Comparison of ENCODE assay signal across 35 cellular contexts in genomic region chr4:133161570-133161969, GRCh38. TPM values are rescaled to one million over a fixed set of nuclear protein-coding genes. Genes with fewer than 3 reads are reported as not detected.
"Had no signal": no experiment of that assay in that cellular context is flagged by ENCODE, and none has a peak within 500 bp of the region (broad histone marks: within the 10 kb centered on the region; RNA-seq: fewer than 3 reads in every experiment).

No MANE protein-coding gene starts in this region.

- ATAC-seq: activated CD4-positive, alpha-beta T cell treated with anti-CD3 and anti-CD28 coated beads for 36 hours; activated CD4-positive, CD25-positive, alpha-beta regulatory T cell treated with anti-CD3 and anti-CD28 coated beads, Interleukin-2, amount 50 U/mL, for 24 hours; activated CD8-positive, alpha-beta memory T cell treated with anti-CD3 and anti-CD28 coated beads, Interleukin-2, amount 10 ng/mL, durations not matched to agents 7 days and 5 days; activated CD8-positive, alpha-beta T cell treated with anti-CD3 and anti-CD28 coated beads, Interleukin-2, amount 10 ng/mL, durations not matched to agents 7 days and 5 days; activated naive CD4-positive, alpha-beta T cell treated with anti-CD3 and anti-CD28 coated beads, Interleukin-2, amount 50 U/mL, for 72 hours; body of pancreas had no signal

- H3K36me3 ChIP-seq: adrenal gland, breast epithelium had no signal

- H3K4me1 ChIP-seq: adrenal gland, body of pancreas, breast epithelium had no signal

- H3K27me3 ChIP-seq: adrenal gland, brain microvascular endothelial cell had no signal

- H3K27me3 Mint-ChIP-seq: activated CD4-positive, alpha-beta memory T cell treated with anti-CD3 and anti-CD28 coated beads, Interleukin-2, amount 10 ng/mL, durations not matched to agents 7 days and 5 days; activated CD8-positive, alpha-beta memory T cell treated with anti-CD3 and anti-CD28 coated beads, Interleukin-2, amount 10 ng/mL, durations not matched to agents 7 days and 5 days; activated T-cell treated with anti-CD3 and anti-CD28 coated beads, Interleukin-2, amount 50 U/mL, for 24 hours had no signal

- H3K27ac Mint-ChIP-seq: activated CD4-positive, alpha-beta memory T cell treated with anti-CD3 and anti-CD28 coated beads, Interleukin-2, amount 10 ng/mL, durations not matched to agents 7 days and 5 days; activated CD4-positive, alpha-beta T cell treated with anti-CD3 and anti-CD28 coated beads for 36 hours; activated CD4-positive, alpha-beta T cell treated with anti-CD3 and anti-CD28 coated beads, Interleukin-2, amount 10 ng/mL, durations not matched to agents 7 days and 5 days; activated CD8-positive, alpha-beta memory T cell treated with anti-CD3 and anti-CD28 coated beads, Interleukin-2, amount 10 ng/mL, durations not matched to agents 7 days and 5 days; activated CD8-positive, alpha-beta T cell treated with anti-CD3 and anti-CD28 coated beads, Interleukin-2, amount 10 ng/mL, durations not matched to agents 7 days and 5 days; activated naive CD4-positive, alpha-beta T cell treated with anti-CD3 and anti-CD28 coated beads for 36 hours; activated naive CD4-positive, alpha-beta T cell treated with anti-CD3 and anti-CD28 coated beads, Interleukin-2, amount 50 U/mL, for 72 hours; activated naive CD8-positive, alpha-beta T cell treated with anti-CD3 and anti-CD28 coated beads for 36 hours; activated T-cell treated with anti-CD3 and anti-CD28 coated beads, Interleukin-2, amount 50 U/mL, for 24 hours; activated T-helper 2 cell treated with anti-CD3 and anti-CD28 coated beads, Interferon-gamma antibody, Interleukin-2, Interleukin-4, amounts not matched to agents 10 μg/mL and 5 μg/mL and 100 μg/mL, durations not matched to agents 14 hours and 24 hours and 36 hours; T-helper 1 cell treated with Interleukin-12 subunit alpha and Interleukin-12 subunit beta and Interleukin-4 antibody, amounts not matched to agents 30 μg/mL and 1 μg/mL, for 36 hours; T-helper 2 cell treated with Interferon-gamma antibody and Interleukin-4, amounts not matched to agents 5 μg/mL and 100 μg/mL, for 36 hours had no signal

- H3K36me3 Mint-ChIP-seq: activated CD8-positive, alpha-beta memory T cell treated with anti-CD3 and anti-CD28 coated beads, Interleukin-2, amount 10 ng/mL, durations not matched to agents 7 days and 5 days; activated naive CD4-positive, alpha-beta T cell treated with anti-CD3 and anti-CD28 coated beads, Interleukin-2, amount 50 U/mL, for 72 hours; activated naive CD8-positive, alpha-beta T cell treated with anti-CD3 and anti-CD28 coated beads for 36 hours had no signal

- H3K4me1 Mint-ChIP-seq: activated CD4-positive, alpha-beta memory T cell treated with anti-CD3 and anti-CD28 coated beads, Interleukin-2, amount 10 ng/mL, durations not matched to agents 7 days and 5 days; activated CD4-positive, alpha-beta T cell treated with anti-CD3 and anti-CD28 coated beads for 36 hours; activated CD4-positive, alpha-beta T cell treated with anti-CD3 and anti-CD28 coated beads, Interleukin-2, amount 10 ng/mL, durations not matched to agents 7 days and 5 days; activated CD8-positive, alpha-beta memory T cell treated with anti-CD3 and anti-CD28 coated beads, Interleukin-2, amount 10 ng/mL, durations not matched to agents 7 days and 5 days; activated naive CD8-positive, alpha-beta T cell treated with anti-CD3 and anti-CD28 coated beads for 36 hours had no signal

- H3K27ac ChIP-seq: adrenal gland, body of pancreas, brain microvascular endothelial cell, breast epithelium, VCaP had no signal

- H3K9me3 ChIP-seq: body of pancreas, breast epithelium had no signal

- H3K4me3 ChIP-seq: adrenal gland, body of pancreas, breast epithelium had no signal

- H3K4me3 Mint-ChIP-seq: activated CD4-positive, alpha-beta memory T cell treated with anti-CD3 and anti-CD28 coated beads, Interleukin-2, amount 10 ng/mL, durations not matched to agents 7 days and 5 days; activated CD4-positive, alpha-beta T cell treated with anti-CD3 and anti-CD28 coated beads for 36 hours; activated CD4-positive, alpha-beta T cell treated with anti-CD3 and anti-CD28 coated beads, Interleukin-2, amount 10 ng/mL, durations not matched to agents 7 days and 5 days; activated CD8-positive, alpha-beta memory T cell treated with anti-CD3 and anti-CD28 coated beads, Interleukin-2, amount 10 ng/mL, durations not matched to agents 7 days and 5 days; activated CD8-positive, alpha-beta T cell treated with anti-CD3 and anti-CD28 coated beads, Interleukin-2, amount 10 ng/mL, durations not matched to agents 7 days and 5 days; activated naive CD4-positive, alpha-beta T cell treated with anti-CD3 and anti-CD28 coated beads for 36 hours; activated naive CD8-positive, alpha-beta T cell treated with anti-CD3 and anti-CD28 coated beads for 36 hours; activated T-cell treated with anti-CD3 and anti-CD28 coated beads, Interleukin-2, amount 50 U/mL, for 24 hours; T-helper 1 cell treated with Interleukin-12 subunit alpha and Interleukin-12 subunit beta and Interleukin-4 antibody, amounts not matched to agents 30 μg/mL and 1 μg/mL, for 36 hours; T-helper 2 cell treated with Interferon-gamma antibody and Interleukin-4, amounts not matched to agents 5 μg/mL and 100 μg/mL, for 36 hours had no signal

- DNase-seq: activated CD4-positive, alpha-beta memory T cell treated with anti-CD3 and anti-CD28 coated beads, Interleukin-2, amount 10 ng/mL, durations not matched to agents 7 days and 5 days; activated CD4-positive, alpha-beta T cell treated with anti-CD3 and anti-CD28 coated beads for 1 hour; activated CD4-positive, alpha-beta T cell treated with anti-CD3 and anti-CD28 coated beads for 36 hours; activated CD4-positive, alpha-beta T cell treated with anti-CD3 and anti-CD28 coated beads for 48 hours; activated CD4-positive, alpha-beta T cell treated with anti-CD3 and anti-CD28 coated beads, Interleukin-2, amount 10 ng/mL, durations not matched to agents 7 days and 5 days; activated CD4-positive, alpha-beta T cell treated with anti-CD3 and anti-CD28 coated beads, Interleukin-2, amount 50 U/mL, for 48 hours; activated CD4-positive, CD25-positive, alpha-beta regulatory T cell; activated CD8-positive, alpha-beta memory T cell treated with anti-CD3 and anti-CD28 coated beads for 24 hours; activated CD8-positive, alpha-beta memory T cell treated with anti-CD3 and anti-CD28 coated beads, Interleukin-2, amount 10 ng/mL, durations not matched to agents 7 days and 5 days; activated CD8-positive, alpha-beta memory T cell treated with anti-CD3 and anti-CD28 coated beads, Interleukin-2, amount 50 U/mL, for 48 hours; activated CD8-positive, alpha-beta T cell treated with anti-CD3 and anti-CD28 coated beads, Interleukin-2, amount 10 ng/mL, durations not matched to agents 7 days and 5 days; activated effector memory CD4-positive, alpha-beta T cell treated with anti-CD3 and anti-CD28 coated beads, Interleukin-2, amount 50 U/mL, for 16 hours; activated gamma-delta T cell treated with Interleukin-2 at 50 U/mL for 16 hours; activated naive CD4-positive, alpha-beta T cell; activated naive CD4-positive, alpha-beta T cell treated with anti-CD3 and anti-CD28 coated beads for 36 hours; activated naive CD4-positive, alpha-beta T cell treated with anti-CD3 and anti-CD28 coated beads, Interleukin-2, amount 50 U/mL, for 16 hours; activated naive CD8-positive, alpha-beta T cell treated with anti-CD3 and anti-CD28 coated beads for 36 hours; activated T-cell treated with anti-CD3 and anti-CD28 coated beads, Interleukin-2, amount 50 U/mL, for 24 hours; activated T-cell treated with anti-CD3 and anti-CD28 coated beads, Interleukin-2, amount 50 U/mL, for 48 hours; adrenal gland; amniotic stem cell; aorta; body of pancreas; brain microvascular endothelial cell; central memory CD4-positive, alpha-beta T cell; T-helper 1 cell; T-helper 2 cell; T-helper 9 cell had no signal

- H3K9me3 Mint-ChIP-seq: activated CD4-positive, alpha-beta memory T cell treated with anti-CD3 and anti-CD28 coated beads, Interleukin-2, amount 10 ng/mL, durations not matched to agents 7 days and 5 days; activated CD4-positive, alpha-beta T cell treated with anti-CD3 and anti-CD28 coated beads, Interleukin-2, amount 10 ng/mL, durations not matched to agents 7 days and 5 days; activated naive CD4-positive, alpha-beta T cell treated with anti-CD3 and anti-CD28 coated beads for 36 hours; activated naive CD4-positive, alpha-beta T cell treated with anti-CD3 and anti-CD28 coated beads, Interleukin-2, amount 50 U/mL, for 72 hours; activated naive CD8-positive, alpha-beta T cell treated with anti-CD3 and anti-CD28 coated beads for 36 hours; activated T-cell treated with anti-CD3 and anti-CD28 coated beads, Interleukin-2, amount 50 U/mL, for 24 hours; activated T-helper 2 cell treated with anti-CD3 and anti-CD28 coated beads, Interferon-gamma antibody, Interleukin-2, Interleukin-4, amounts not matched to agents 10 μg/mL and 5 μg/mL and 100 μg/mL, durations not matched to agents 14 hours and 24 hours and 36 hours; T-helper 1 cell treated with Interleukin-12 subunit alpha and Interleukin-12 subunit beta and Interleukin-4 antibody, amounts not matched to agents 30 μg/mL and 1 μg/mL, for 36 hours; T-helper 2 cell treated with Interferon-gamma antibody and Interleukin-4, amounts not matched to agents 5 μg/mL and 100 μg/mL, for 36 hours had no signal

RNA-seq across cellular contexts. Expression of gene PCDH10, which starts 12.5 kb away (rescaled TPM):
- total RNA-seq: activated CD4-positive, alpha-beta memory T cell treated with anti-CD3 and anti-CD28 coated beads, Interleukin-2, amount 10 ng/mL, durations not matched to agents 7 days and 5 days; activated CD4-positive, alpha-beta T cell treated with anti-CD3 and anti-CD28 coated beads for 36 hours; activated CD4-positive, alpha-beta T cell treated with anti-CD3 and anti-CD28 coated beads, Interleukin-2, amount 10 ng/mL, durations not matched to agents 7 days and 5 days; activated CD8-positive, alpha-beta memory T cell treated with anti-CD3 and anti-CD28 coated beads, Interleukin-2, amount 10 ng/mL, durations not matched to agents 7 days and 5 days; activated CD8-positive, alpha-beta T cell treated with anti-CD3 and anti-CD28 coated beads, Interleukin-2, amount 10 ng/mL, durations not matched to agents 7 days and 5 days; activated naive CD4-positive, alpha-beta T cell treated with anti-CD3 and anti-CD28 coated beads for 36 hours; activated naive CD4-positive, alpha-beta T cell treated with anti-CD3 and anti-CD28 coated beads, Interleukin-2, amount 50 U/mL, for 72 hours; activated naive CD8-positive, alpha-beta T cell treated with anti-CD3 and anti-CD28 coated beads for 36 hours had no signal
